1 cellular context compared by ENCODE assay signal in genomic region chr2:238449241-238449640, GRCh38.
TF ChIP-seq lines count a peak whose summit lies in the region.

No MANE protein-coding gene starts in this region.

TF ChIP-seq in WTC11, 78 proteins besides CTCF, POLR2A, EP300 and RAD21 (continued from another document):
- TF ChIP-seq, protein P1, sequence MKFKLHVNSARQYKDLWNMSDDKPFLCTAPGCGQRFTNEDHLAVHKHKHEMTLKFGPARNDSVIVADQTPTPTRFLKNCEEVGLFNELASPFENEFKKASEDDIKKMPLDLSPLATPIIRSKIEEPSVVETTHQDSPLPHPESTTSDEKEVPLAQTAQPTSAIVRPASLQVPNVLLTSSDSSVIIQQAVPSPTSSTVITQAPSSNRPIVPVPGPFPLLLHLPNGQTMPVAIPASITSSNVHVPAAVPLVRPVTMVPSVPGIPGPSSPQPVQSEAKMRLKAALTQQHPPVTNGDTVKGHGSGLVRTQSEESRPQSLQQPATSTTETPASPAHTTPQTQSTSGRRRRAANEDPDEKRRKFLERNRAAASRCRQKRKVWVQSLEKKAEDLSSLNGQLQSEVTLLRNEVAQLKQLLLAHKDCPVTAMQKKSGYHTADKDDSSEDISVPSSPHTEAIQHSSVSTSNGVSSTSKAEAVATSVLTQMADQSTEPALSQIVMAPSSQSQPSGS (CRISPR knock-in tag; IDR thresholded peaks at IDR 0.05; ENCODE audit: borderline replicate concordance, low read depth), result no peak
